In genomic region chr12:132747896-132748295, GRCh38 we compare ENCODE assay signal across 28 cellular contexts.
"Had no signal": no experiment of that assay in that cellular context is flagged by ENCODE, and none has a peak within 500 bp of the region (broad histone marks: within the 10 kb centered on the region; RNA-seq: fewer than 3 reads in every experiment).

No MANE protein-coding gene starts in this region.

- DNase-seq: activated B cell treated with CpG ODN at 0.5 μM for 24 hours; activated CD4-positive, alpha-beta T cell treated with anti-CD3 and anti-CD28 coated beads for 48 hours; activated CD4-positive, alpha-beta T cell treated with anti-CD3 and anti-CD28 coated beads, Interleukin-2, amount 50 U/mL, for 1 hour; activated CD4-positive, alpha-beta T cell treated with anti-CD3 and anti-CD28 coated beads, Interleukin-2, amount 50 U/mL, for 48 hours; activated CD8-positive, alpha-beta memory T cell treated with anti-CD3 and anti-CD28 coated beads for 24 hours; activated CD8-positive, alpha-beta T cell treated with anti-CD3 and anti-CD28 coated beads for 36 hours; activated effector memory CD4-positive, alpha-beta T cell treated with Interleukin-2 at 50 U/mL for 16 hours; activated gamma-delta T cell treated with Interleukin-2 at 50 U/mL for 16 hours; activated naive CD4-positive, alpha-beta T cell treated with anti-CD3 and anti-CD28 coated beads, Interleukin-2, amount 50 U/mL, for 16 hours; activated naive CD4-positive, alpha-beta T cell treated with Interleukin-2 at 50 U/mL for 16 hours; activated T-cell treated with anti-CD3 and anti-CD28 coated beads, Interleukin-2, amount 50 U/mL, for 4 hours; amniotic stem cell; anterior cingulate cortex; brain microvascular endothelial cell; cortex of kidney; effector CD8-positive, alpha-beta T cell; foreskin fibroblast; SW 1271; T-cell; T1000; WERI-Rb-1 had no signal

- H3K27ac ChIP-seq: brain microvascular endothelial cell, WERI-Rb-1 had no signal

- ATAC-seq: activated CD4-positive, CD25-positive, alpha-beta regulatory T cell treated with anti-CD3 and anti-CD28 coated beads, Interleukin-2, amount 50 U/mL, for 24 hours; activated CD8-positive, alpha-beta T cell treated with anti-CD3 and anti-CD28 coated beads for 36 hours; activated T-cell treated with anti-CD3 and anti-CD28 coated beads, Interleukin-2, amount 50 U/mL, for 4 hours; activated T-helper 17 cell treated with anti-CD3 and anti-CD28 coated beads, Interleukin-2, amount 50 U/mL, for 72 hours; esophagus mucosa; T-cell had no signal

- H3K9me3 Mint-ChIP-seq: activated B cell treated with CpG ODN at 0.5 μM for 24 hours; activated CD8-positive, alpha-beta T cell treated with anti-CD3 and anti-CD28 coated beads for 36 hours; activated T-cell treated with anti-CD3 and anti-CD28 coated beads, Interleukin-2, amount 50 U/mL, for 4 hours; activated T-helper 17 cell treated with anti-CD3 and anti-CD28 coated beads, Interleukin-2, amount 50 U/mL, for 72 hours; central memory CD8-positive, alpha-beta T cell; T-cell; T-helper 1 cell treated with Interleukin-12 subunit alpha and Interleukin-12 subunit beta and Interleukin-4 antibody, amounts not matched to agents 30 μg/mL and 1 μg/mL, for 36 hours; T-helper 2 cell treated with Interferon-gamma antibody and Interleukin-4, amounts not matched to agents 5 μg/mL and 100 μg/mL, for 36 hours had no signal

- H3K27me3 ChIP-seq: brain microvascular endothelial cell had no signal

- H3K4me3 Mint-ChIP-seq: activated B cell treated with CpG ODN at 0.5 μM for 24 hours; activated CD8-positive, alpha-beta T cell treated with anti-CD3 and anti-CD28 coated beads for 36 hours; activated naive CD8-positive, alpha-beta T cell; activated T-cell treated with anti-CD3 and anti-CD28 coated beads, Interleukin-2, amount 50 U/mL, for 4 hours; activated T-helper 17 cell treated with anti-CD3 and anti-CD28 coated beads, Interleukin-2, amount 50 U/mL, for 72 hours; central memory CD8-positive, alpha-beta T cell; T-cell; T-helper 1 cell treated with Interleukin-12 subunit alpha and Interleukin-12 subunit beta and Interleukin-4 antibody, amounts not matched to agents 30 μg/mL and 1 μg/mL, for 36 hours; T-helper 2 cell treated with Interferon-gamma antibody and Interleukin-4, amounts not matched to agents 5 μg/mL and 100 μg/mL, for 36 hours had no signal

- H3K27me3 Mint-ChIP-seq: activated B cell treated with CpG ODN at 0.5 μM for 24 hours; activated CD8-positive, alpha-beta T cell treated with anti-CD3 and anti-CD28 coated beads for 36 hours; activated naive CD8-positive, alpha-beta T cell; activated T-helper 17 cell treated with anti-CD3 and anti-CD28 coated beads, Interleukin-2, amount 50 U/mL, for 72 hours; central memory CD8-positive, alpha-beta T cell; T-cell had no signal

- H3K27ac Mint-ChIP-seq: activated B cell treated with CpG ODN at 0.5 μM for 24 hours; activated CD8-positive, alpha-beta T cell treated with anti-CD3 and anti-CD28 coated beads for 36 hours; activated naive CD8-positive, alpha-beta T cell; activated T-helper 17 cell treated with anti-CD3 and anti-CD28 coated beads, Interleukin-2, amount 50 U/mL, for 72 hours; T-cell; T-helper 1 cell treated with Interleukin-12 subunit alpha and Interleukin-12 subunit beta and Interleukin-4 antibody, amounts not matched to agents 30 μg/mL and 1 μg/mL, for 36 hours; T-helper 2 cell treated with Interferon-gamma antibody and Interleukin-4, amounts not matched to agents 5 μg/mL and 100 μg/mL, for 36 hours had no signal
